31 cellular contexts compared by ENCODE assay signal in genomic region chrX:81957318-81957717, GRCh38.
"Had no signal": no experiment of that assay in that cellular context is flagged by ENCODE, and none has a peak within 500 bp of the region (broad histone marks: within the 10 kb centered on the region; RNA-seq: fewer than 3 reads in every experiment).

No MANE protein-coding gene starts in this region.

- FAIRE-seq: frontal cortex, TTC549 had no signal

- H3K27me3 ChIP-seq: body of pancreas, cardiac muscle cell had no signal

- H3K9me3 Mint-ChIP-seq: activated CD8-positive, alpha-beta T cell treated with anti-CD3 and anti-CD28 coated beads for 36 hours; activated T-cell treated with anti-CD3 and anti-CD28 coated beads, Interleukin-2, amount 50 U/mL, for 4 hours; activated T-helper 17 cell treated with anti-CD3 and anti-CD28 coated beads, Interleukin-2, amount 50 U/mL, for 72 hours; dendritic cell treated with granulocyte-macrophage colony-stimulating factor and Interleukin-4, amounts not matched to agents 40 ng/mL and 50 ng/mL, for 4 days; T-cell; T-helper 1 cell treated with Interleukin-12 subunit alpha and Interleukin-12 subunit beta and Interleukin-4 antibody, amounts not matched to agents 30 μg/mL and 1 μg/mL, for 36 hours had no signal

- H3K36me3 Mint-ChIP-seq: activated naive CD8-positive, alpha-beta T cell; T-cell; WTC11 had no signal

- DNase-seq: activated CD4-positive, alpha-beta T cell treated with anti-CD3 and anti-CD28 coated beads for 1 hour; activated CD4-positive, alpha-beta T cell treated with anti-CD3 and anti-CD28 coated beads for 48 hours; activated CD4-positive, alpha-beta T cell treated with anti-CD3 and anti-CD28 coated beads, Interleukin-2, amount 50 U/mL, for 1 hour; activated CD4-positive, alpha-beta T cell treated with anti-CD3 and anti-CD28 coated beads, Interleukin-2, amount 50 U/mL, for 48 hours; activated CD8-positive, alpha-beta memory T cell treated with anti-CD3 and anti-CD28 coated beads for 24 hours; activated effector memory CD4-positive, alpha-beta T cell treated with Interleukin-2 at 50 U/mL for 16 hours; activated gamma-delta T cell treated with Interleukin-2 at 50 U/mL for 16 hours; activated naive CD4-positive, alpha-beta T cell treated with anti-CD3 and anti-CD28 coated beads, Interleukin-2, amount 50 U/mL, for 16 hours; activated naive CD4-positive, alpha-beta T cell treated with Interleukin-2 at 50 U/mL for 16 hours; activated T-cell treated with anti-CD3 and anti-CD28 coated beads, Interleukin-2, amount 50 U/mL, for 4 hours; amniotic stem cell; cerebellar nuclear complex; dorsolateral prefrontal cortex; effector memory CD4-positive, alpha-beta T cell; endodermal cell; glutamatergic neuron; heart left ventricle; T-cell; T-helper 9 cell had no signal

- H3K27me3 Mint-ChIP-seq: activated CD8-positive, alpha-beta T cell treated with anti-CD3 and anti-CD28 coated beads for 36 hours; activated naive CD8-positive, alpha-beta T cell; activated T-helper 17 cell treated with anti-CD3 and anti-CD28 coated beads, Interleukin-2, amount 50 U/mL, for 72 hours; dendritic cell treated with granulocyte-macrophage colony-stimulating factor and Interleukin-4, amounts not matched to agents 40 ng/mL and 50 ng/mL, for 4 days had no signal

- H3K9me3 ChIP-seq: body of pancreas, heart left ventricle had no signal

- H3K4me3 Mint-ChIP-seq: activated CD8-positive, alpha-beta T cell treated with anti-CD3 and anti-CD28 coated beads for 36 hours; activated naive CD8-positive, alpha-beta T cell; activated T-cell treated with anti-CD3 and anti-CD28 coated beads, Interleukin-2, amount 50 U/mL, for 4 hours; activated T-helper 17 cell treated with anti-CD3 and anti-CD28 coated beads, Interleukin-2, amount 50 U/mL, for 72 hours; dendritic cell treated with granulocyte-macrophage colony-stimulating factor and Interleukin-4, amounts not matched to agents 40 ng/mL and 50 ng/mL, for 4 days; endodermal cell; T-cell; T-helper 1 cell treated with Interleukin-12 subunit alpha and Interleukin-12 subunit beta and Interleukin-4 antibody, amounts not matched to agents 30 μg/mL and 1 μg/mL, for 36 hours; WTC11 had no signal

- H3K4me3 ChIP-seq: body of pancreas, cardiac muscle cell, coronary artery, dorsolateral prefrontal cortex, heart left ventricle had no signal

- H3K27ac Mint-ChIP-seq: activated CD8-positive, alpha-beta T cell treated with anti-CD3 and anti-CD28 coated beads for 36 hours; activated naive CD8-positive, alpha-beta T cell; activated T-helper 17 cell treated with anti-CD3 and anti-CD28 coated beads, Interleukin-2, amount 50 U/mL, for 72 hours; dendritic cell treated with granulocyte-macrophage colony-stimulating factor and Interleukin-4, amounts not matched to agents 40 ng/mL and 50 ng/mL, for 4 days; endodermal cell; T-cell; T-helper 1 cell treated with Interleukin-12 subunit alpha and Interleukin-12 subunit beta and Interleukin-4 antibody, amounts not matched to agents 30 μg/mL and 1 μg/mL, for 36 hours; WTC11 had no signal

- H3K4me1 Mint-ChIP-seq: activated T-helper 17 cell treated with anti-CD3 and anti-CD28 coated beads, Interleukin-2, amount 50 U/mL, for 72 hours; endodermal cell; WTC11 had no signal

- H3K36me3 ChIP-seq: cardiac muscle cell, heart left ventricle had no signal

- H3K4me1 ChIP-seq: body of pancreas, heart left ventricle had no signal

- H3K27ac ChIP-seq: body of pancreas, cardiac muscle cell, coronary artery, dorsolateral prefrontal cortex, heart left ventricle, VCaP had no signal
